ENCODE assay signal across 9 cellular contexts in the genomic region with DNA sequence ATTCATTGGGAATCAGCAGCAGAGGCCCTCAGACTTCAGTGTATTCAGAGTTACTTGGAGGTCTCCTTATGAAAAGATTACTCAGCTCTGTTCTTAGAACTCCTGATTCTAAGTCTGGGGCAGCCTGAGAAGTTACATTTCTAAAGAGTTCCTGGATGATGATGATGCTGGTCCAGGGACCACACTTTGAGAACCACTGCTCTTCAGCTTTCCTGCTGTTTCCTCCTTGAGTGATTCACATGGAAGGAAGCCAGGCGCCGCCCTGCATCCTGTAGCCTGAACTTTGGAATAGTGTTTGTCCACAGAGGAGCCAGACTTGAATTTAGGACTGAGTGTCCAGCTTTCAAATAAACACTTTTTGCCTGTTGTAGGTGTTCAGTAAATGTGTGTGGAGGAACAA. TPM values are rescaled to one million over a fixed set of nuclear protein-coding genes. Genes with fewer than 3 reads are reported as not detected.
DNase-seq lines count a peak whose midpoint lies in the region; ATAC-seq and TF ChIP-seq lines count a peak whose summit lies in the region.
"Had no signal": no experiment of that assay in that cellular context is flagged by ENCODE, and none has a peak within 500 bp of the region (broad histone marks: within the 10 kb centered on the region; RNA-seq: fewer than 3 reads in every experiment).

No MANE protein-coding gene starts in this region.

- DNase-seq in CD14-positive monocyte (ENCODE audit: low spot score) (no peak), Panc1 (ENCODE audit: low read depth, low spot score) (peak; percentile 64), fibroblast of lung (ENCODE audit: low read depth in 2 of 2) (peak; percentile 81 to 89), osteocyte (ENCODE audit: extremely low spot score, unreplicated experiment) (no peak), NCI-H2107 treated with DMSO at 0.1 percent for 48 hours (lab: John Stamatoyannopoulos, UW; ENCODE audit: unreplicated experiment) (no peak)
- DNase-seq in naive thymus-derived CD8-positive, alpha-beta T cell: no peak

- no peaks in the 10 kb centered on the region for H3K9me3 ChIP-seq in Panc1 (ENCODE audit: control insufficient read depth, insufficient read depth, low read depth, low read length)
- no peaks in the 10 kb centered on the region for H3K9me3 ChIP-seq in fibroblast of lung (ENCODE audit: control insufficient read depth, insufficient read depth, low read depth, low read length)

- H3K4me3 ChIP-seq in Panc1 (ENCODE audit: low read depth in 2 of 2, low read length in 2 of 2) (peak overlapping the region in 1 of 2 experiments; percentile 96; a peak in 1 of 4 replicates), fibroblast of lung (replicated peaks in 1 of 4; ENCODE audit: control extremely low read depth in 1 of 4, insufficient read depth in 1 of 4, low read depth in 3 of 4, low read length in 4 of 4) (no peak overlapping the region)

- H3K27ac ChIP-seq in Panc1 (ENCODE audit: low read length) (no peak overlapping the region), fibroblast of lung (ENCODE audit: insufficient read depth, low read length) (no peak overlapping the region)

- peaks cover 32 to 33% of the 10 kb centered on the region in 2 donors for H3K36me3 Mint-ChIP-seq in CD14-positive monocyte
- peaks cover 23% of the 10 kb centered on the region for H3K36me3 Mint-ChIP-seq in osteocyte (ENCODE audit: unreplicated experiment)
- peaks cover 0 to 33% (median 10%) of the 10 kb centered on the region in 3 donors for H3K36me3 Mint-ChIP-seq in naive thymus-derived CD8-positive, alpha-beta T cell

- peaks cover 2% of the 10 kb centered on the region for H4K20me1 ChIP-seq in fibroblast of lung (ENCODE audit: control insufficient read depth, extremely low read depth, insufficient read depth, low read length)

- CTCF ChIA-PET in Panc1 (lab: Charles Lee): no interaction called here

- peaks cover 53% of the 10 kb centered on the region for H3K79me2 ChIP-seq in fibroblast of lung (ENCODE audit: control insufficient read depth, insufficient read depth, low read length)

- H3K9me3 Mint-ChIP-seq in CD14-positive monocyte (peaks cover 0 to 2% (median 0%) of the 10 kb centered on the region in 7 donors), osteocyte (ENCODE audit: unreplicated experiment) (no peaks in the 10 kb centered on the region)
- no peaks in the 10 kb centered on the region for H3K9me3 Mint-ChIP-seq in naive thymus-derived CD8-positive, alpha-beta T cell
- H3K9me3 Mint-ChIP-seq: memory B cell had no signal

- BruUV-seq in Panc1 (replicated peaks; lab: Mats Ljungman, UMichigan): no TSS peak

- peaks cover 0 to 1% (median 0%) of the 10 kb centered on the region in 3 donors for H3K27me3 Mint-ChIP-seq in CD14-positive monocyte (ENCODE audit: low read depth in 3 of 3)
- no peaks in the 10 kb centered on the region for H3K27me3 Mint-ChIP-seq in osteocyte (ENCODE audit: unreplicated experiment)
- H3K27me3 Mint-ChIP-seq in naive thymus-derived CD8-positive, alpha-beta T cell: no peaks in the 10 kb centered on the region
- H3K27me3 Mint-ChIP-seq: memory B cell had no signal

- TF ChIP-seq CTCF in CD14-positive monocyte (IDR thresholded peaks at IDR 0.05) (no peak), Panc1 (IDR thresholded peaks at IDR 0.05) (no peak), fibroblast of lung (conservative IDR thresholded peaks at IDR 0.05 in 1 of 2, IDR thresholded peaks at IDR 0.05 in 1 of 2; ENCODE audit: low read depth in 1 of 2, low read length in 2 of 2) (no peak), osteocyte (IDR thresholded peaks at IDR 0.05) (no peak)

- peaks cover 73% of the 10 kb centered on the region for H3K4me1 Mint-ChIP-seq in CD14-positive monocyte
- H3K4me1 Mint-ChIP-seq in osteocyte (ENCODE audit: unreplicated experiment): peaks cover 57% of the 10 kb centered on the region
- peaks cover 29 to 74% (median 60%) of the 10 kb centered on the region in 4 donors for H3K4me1 Mint-ChIP-seq in naive thymus-derived CD8-positive, alpha-beta T cell

- H3K27me3 ChIP-seq in Panc1 (ENCODE audit: control insufficient read depth, insufficient read depth, low read length): no peaks in the 10 kb centered on the region
- no peaks in the 10 kb centered on the region for H3K27me3 ChIP-seq in fibroblast of lung (ENCODE audit: control insufficient read depth, insufficient read depth, low read length)

- H3K4me2 ChIP-seq in fibroblast of lung (ENCODE audit: extremely low read depth, insufficient read depth, low read length): no peak overlapping the region

- H3K36me3 ChIP-seq in Panc1 (ENCODE audit: control insufficient read depth, insufficient read depth, low read length) (peaks cover 5% of the 10 kb centered on the region; the same call in 1 of the 2 replicates), fibroblast of lung (ENCODE audit: control insufficient read depth, insufficient read depth, low read length) (peaks cover 2% of the 10 kb centered on the region)

- in situ Hi-C loops in Panc1 (cut with HindIII; ENCODE audit: low pct_unique_long_range_greater_than_20kb, low sequenced_read_pairs): no loop called here

- H3K4me1 ChIP-seq in Panc1 (ENCODE audit: control insufficient read depth, insufficient read depth, low read length): peaks cover 39% of the 10 kb centered on the region
- H3K4me1 ChIP-seq in fibroblast of lung (ENCODE audit: control insufficient read depth, extremely low read depth, insufficient read depth, low read length): peaks cover 6% of the 10 kb centered on the region

- H3K27ac Mint-ChIP-seq in CD14-positive monocyte (peak overlapping the region in 5 of 7 donors; percentile 24 to 74 (median 52)), osteocyte (ENCODE audit: unreplicated experiment) (peak overlapping the region; percentile 95)
- H3K27ac Mint-ChIP-seq in naive thymus-derived CD8-positive, alpha-beta T cell: peak overlapping the region in 4 of 10 donors; percentile 27 to 87 (median 39)

- POLR2A ChIA-PET in Panc1 (lab: Charles Lee): no interaction called here
- POLR2A ChIA-PET in naive thymus-derived CD8-positive, alpha-beta T cell (lab: Charles Lee): no interaction called here

- H3K4me3 Mint-ChIP-seq in CD14-positive monocyte (peak overlapping the region; percentile 27 to 96), osteocyte (ENCODE audit: unreplicated experiment) (peak overlapping the region; percentile 92)
- H3K4me3 Mint-ChIP-seq in naive thymus-derived CD8-positive, alpha-beta T cell: peak overlapping the region in 2 of 10 donors; percentile 19 to 91

- ATAC-seq in Panc1 (no peak), GM19397 (IDR thresholded peaks at IDR 0.05; ENCODE audit: unreplicated experiment) (no peak), GM21526 (IDR thresholded peaks at IDR 0.05; ENCODE audit: low FRiP score, unreplicated experiment) (no peak)
- no peak for ATAC-seq in naive thymus-derived CD8-positive, alpha-beta T cell

- intact Hi-C loops in CD14-positive monocyte (cut with micrococcal nuclease) (loop anchor here in 1 of 2 donors (2.0 to 10.0 kb wide), 2 partner anchors 74 to 682 kb away; a partner anchor contains a TSS), Panc1 (cut with micrococcal nuclease; ENCODE audit: unreplicated experiment) (no loop called here)

- no peak overlapping the region for H3K9ac ChIP-seq in fibroblast of lung (ENCODE audit: insufficient read depth, low read length)

- no peak overlapping the region for H2AFZ ChIP-seq in fibroblast of lung (ENCODE audit: low read length)

RNA-seq across cellular contexts. Expression of a gene that starts 2.9 kb away (rescaled TPM):
- polyA plus RNA-seq in CD14-positive monocyte: 10 to 100 TPM; 16.8 to 17.8 TPM
- 41.5 TPM for total RNA-seq in Panc1 (2021; ENCODE audit: unreplicated experiment)
- 29.2 TPM for polyA plus RNA-seq in Panc1 (2012; ENCODE audit: insufficient read length)
- 61.1 and 66.7 TPM in 2 replicates for total RNA-seq in fibroblast of lung
- polyA plus RNA-seq in fibroblast of lung: 10.9 and 13.7 TPM in 2 replicates
- polyA plus RNA-seq in fibroblast of lung (2012): 8.5 and 10.0 TPM in 2 replicates
- 3.3 and 5.8 TPM in 2 replicates for polyA minus RNA-seq in fibroblast of lung (ENCODE audit: low replicate concordance)
- total RNA-seq in osteocyte: 39.7 and 41.1 TPM in 2 replicates
- total RNA-seq in naive thymus-derived CD8-positive, alpha-beta T cell: 10 to 100 TPM; 29.4 to 30.0 TPM
- polyA plus RNA-seq in naive thymus-derived CD8-positive, alpha-beta T cell: 1 to 10 TPM; 4.5 to 9.3 (median 4.8) TPM

Comparison
In these comparisons a context has a peak if more than half of its experiments do, and no peak if none do; other contexts are left out.
1. DNase-seq: peak in Panc1 (single experiment) and fibroblast of lung (2 of 2); none in CD14-positive monocyte (single experiment), osteocyte (single experiment), NCI-H2107 treated with DMSO at 0.1 percent for 48 hours (single experiment) and naive thymus-derived CD8-positive, alpha-beta T cell (0 of 10).